Comparison of ENCODE assay signal across 22 cellular contexts in genomic region chr18:76886112-76886511, GRCh38.
"Had no signal": no experiment of that assay in that cellular context is flagged by ENCODE, and none has a peak within 500 bp of the region (broad histone marks: within the 10 kb centered on the region; RNA-seq: fewer than 3 reads in every experiment).

No MANE protein-coding gene starts in this region.

- H3K27ac ChIP-seq: adrenal gland, coronary artery, right lobe of liver, skin epidermis, suprapubic skin, transverse colon, vagina had no signal

- H3K4me1 Mint-ChIP-seq: activated B cell treated with CpG ODN at 0.5 μM for 24 hours; activated CD4-positive, alpha-beta T cell treated with anti-CD3 and anti-CD28 coated beads for 36 hours; nephron progenitor cell had no signal

- H3K9me3 ChIP-seq: adrenal gland, right lobe of liver, suprapubic skin, transverse colon, vagina had no signal

- H3K4me3 Mint-ChIP-seq: activated B cell treated with CpG ODN at 0.5 μM for 24 hours; activated CD4-positive, alpha-beta memory T cell treated with anti-CD3 and anti-CD28 coated beads for 36 hours; activated CD4-positive, alpha-beta T cell treated with anti-CD3 and anti-CD28 coated beads for 36 hours; nephron progenitor cell; stimulated activated naive CD8-positive, alpha-beta T cell treated with anti-CD3 and anti-CD28 coated beads, Interleukin-15, Interleukin-2, amounts not matched to agents 100 ng/mL and 50 ng/mL, for 24 hours had no signal

- ATAC-seq: activated CD4-positive, alpha-beta T cell treated with anti-CD3 and anti-CD28 coated beads for 36 hours; activated naive CD4-positive, alpha-beta T cell treated with anti-CD3 and anti-CD28 coated beads, Interleukin-2, amount 50 U/mL, for 72 hours; left cardiac atrium; right lobe of liver had no signal

- H3K27me3 ChIP-seq: adrenal gland, right lobe of liver, suprapubic skin, transverse colon, vagina had no signal

- H3K4me1 ChIP-seq: adrenal gland, right lobe of liver, suprapubic skin, transverse colon, vagina had no signal

- H3K4me3 ChIP-seq: adrenal gland, coronary artery, right lobe of liver, skin epidermis, suprapubic skin, transverse colon, vagina had no signal

- H3K9me3 Mint-ChIP-seq: activated B cell treated with CpG ODN at 0.5 μM for 24 hours; activated CD4-positive, alpha-beta memory T cell treated with anti-CD3 and anti-CD28 coated beads for 36 hours; activated naive CD4-positive, alpha-beta T cell treated with anti-CD3 and anti-CD28 coated beads, Interleukin-2, amount 50 U/mL, for 72 hours; stimulated activated naive CD8-positive, alpha-beta T cell treated with anti-CD3 and anti-CD28 coated beads, Interleukin-15, Interleukin-2, amounts not matched to agents 100 ng/mL and 50 ng/mL, for 24 hours had no signal

- H3K27me3 Mint-ChIP-seq: activated B cell treated with CpG ODN at 0.5 μM for 24 hours; activated CD4-positive, alpha-beta memory T cell treated with anti-CD3 and anti-CD28 coated beads for 36 hours; activated CD4-positive, alpha-beta T cell treated with anti-CD3 and anti-CD28 coated beads for 36 hours; stimulated activated naive CD8-positive, alpha-beta T cell treated with anti-CD3 and anti-CD28 coated beads, Interleukin-15, Interleukin-2, amounts not matched to agents 100 ng/mL and 50 ng/mL, for 24 hours had no signal

- H3K27ac Mint-ChIP-seq: activated B cell treated with CpG ODN at 0.5 μM for 24 hours; activated CD4-positive, alpha-beta memory T cell treated with anti-CD3 and anti-CD28 coated beads for 36 hours; activated CD4-positive, alpha-beta T cell treated with anti-CD3 and anti-CD28 coated beads for 36 hours; activated naive CD4-positive, alpha-beta T cell treated with anti-CD3 and anti-CD28 coated beads, Interleukin-2, amount 50 U/mL, for 72 hours; nephron progenitor cell; stimulated activated naive CD8-positive, alpha-beta T cell treated with anti-CD3 and anti-CD28 coated beads, Interleukin-15, Interleukin-2, amounts not matched to agents 100 ng/mL and 50 ng/mL, for 24 hours had no signal

- DNase-seq: activated B cell treated with CpG ODN at 0.5 μM for 24 hours; activated CD4-positive, alpha-beta memory T cell treated with anti-CD3 and anti-CD28 coated beads for 36 hours; activated CD4-positive, alpha-beta T cell treated with anti-CD3 and anti-CD28 coated beads for 36 hours; activated effector memory CD4-positive, alpha-beta T cell treated with Interleukin-2 at 50 U/mL for 16 hours; activated T-cell treated with anti-CD3 and anti-CD28 coated beads, Interleukin-2, amount 50 U/mL, for 48 hours; adrenal gland; cerebellar nuclear complex; erythroblast; foreskin fibroblast; hippocampal formation; left cardiac atrium; nephron progenitor cell; posterior cingulate gyrus; right lobe of liver; stimulated activated CD4-positive, alpha-beta T cell treated with anti-CD3 and anti-CD28 coated beads, Interleukin-1b, Interleukin-23, amount 100 ng/mL, for 48 hours; transverse colon had no signal
